ENCODE assay signal across 8 cellular contexts in genomic region chr10:107075117-107075516, GRCh38.
"Had no signal": no experiment of that assay in that cellular context is flagged by ENCODE, and none has a peak within 500 bp of the region (broad histone marks: within the 10 kb centered on the region; RNA-seq: fewer than 3 reads in every experiment).

No MANE protein-coding gene starts in this region.

- H3K9ac ChIP-seq: GM23248 had no signal

- H3K36me3 ChIP-seq: HAP-1 had no signal

- H3K9me3 ChIP-seq: HAP-1 had no signal

- H3K4me1 ChIP-seq: HAP-1 had no signal

- H2AFZ ChIP-seq: GM23248 had no signal

- FAIRE-seq: HepG2 had no signal

- ATAC-seq: HCT116, HepG2 had no signal

- H3K4me3 ChIP-seq: GM23248, HAP-1 had no signal

- H3K27ac ChIP-seq: GM23248, HL-60 had no signal

- DNase-seq: GM23248, GOT3, H7, HFFc6 had no signal
